Comparison of ENCODE assay signal across 1 cellular context in the genomic region with DNA sequence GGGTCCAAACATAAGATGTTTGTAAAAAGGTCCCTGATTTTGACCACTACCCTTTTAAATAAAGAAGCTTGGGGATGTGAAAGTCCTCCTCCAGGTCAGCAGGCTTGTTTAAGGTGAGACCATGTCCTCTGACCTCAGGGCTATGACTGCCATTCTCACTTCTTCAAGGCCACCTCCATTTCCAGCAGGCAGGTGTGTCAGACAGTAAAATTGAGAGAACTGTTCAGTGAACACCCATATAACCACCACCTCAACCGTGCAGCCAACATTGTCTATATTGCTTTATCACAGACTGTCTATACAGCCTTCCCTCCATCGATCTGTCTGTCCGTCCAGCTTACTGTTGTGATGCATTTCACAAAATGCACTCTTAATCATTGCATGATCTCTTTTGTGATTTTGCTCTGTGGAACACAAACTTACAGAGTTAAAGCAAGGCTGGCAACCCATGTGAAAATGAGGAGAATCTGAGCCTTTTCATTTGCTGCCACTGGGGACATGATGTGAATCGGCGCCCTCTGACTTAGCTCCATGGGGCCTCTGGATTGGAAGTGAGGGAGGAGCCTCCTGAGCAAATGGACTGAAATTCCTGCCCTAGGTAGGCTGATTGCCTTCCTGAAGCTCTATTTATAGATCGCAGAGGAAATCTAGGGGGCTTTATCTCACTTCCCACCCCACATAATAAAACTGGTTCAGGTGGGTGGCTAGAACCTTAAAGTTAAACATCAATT.
TF ChIP-seq lines count a peak whose summit lies in the region.

No MANE protein-coding gene starts in this region.

TF ChIP-seq in H1, 55 proteins besides CTCF, POLR2A, EP300 and RAD21:
- no peak for TF ChIP-seq SP4 (IDR thresholded peaks at IDR 0.05; ENCODE audit: low read length)
